Comparison of ENCODE assay signal across 27 cellular contexts in the genomic region with DNA sequence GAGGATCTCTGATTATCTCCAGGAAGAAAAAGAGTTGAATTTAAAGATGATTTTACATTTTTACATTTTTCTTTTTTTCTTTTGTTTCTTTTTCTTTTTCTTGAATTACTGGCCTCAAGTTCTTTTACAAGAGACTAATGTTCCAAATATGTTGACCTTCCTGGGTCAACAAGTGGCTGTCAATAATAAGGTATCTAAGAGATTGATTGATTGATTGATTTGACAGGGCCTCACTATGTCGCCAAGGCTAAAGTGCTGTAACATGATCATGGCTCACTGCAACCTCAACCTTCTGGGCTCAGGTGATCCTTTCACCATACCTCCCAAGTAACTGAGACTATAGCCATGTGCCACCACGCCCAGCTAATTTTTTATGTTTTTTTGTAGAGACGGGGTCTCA.
"Had no signal": no experiment of that assay in that cellular context is flagged by ENCODE, and none has a peak within 500 bp of the region (broad histone marks: within the 10 kb centered on the region; RNA-seq: fewer than 3 reads in every experiment).

No MANE protein-coding gene starts in this region.

- H3K36me3 ChIP-seq: stomach, suprapubic skin, thoracic aorta, thyroid gland, transverse colon, upper lobe of left lung, upper lobe of right lung, uterus, vagina had no signal

- ATAC-seq: stimulated activated effector memory CD8-positive, alpha-beta T cell treated with anti-CD3 and anti-CD28 coated beads, Interleukin-12 subunit alpha, Interleukin-12 subunit beta, amount 100 ng/mL, for 72 hours; stimulated activated memory B cell treated with anti-CD40 and anti-IgM and Interleukin-4, amounts not matched to agents 10 μg/mL and 1 μg/mL and 100 μg/mL, for 72 hours; stimulated activated naive B cell treated with anti-CD40 and anti-IgM and Interleukin-4, amounts not matched to agents 10 μg/mL and 1 μg/mL and 100 μg/mL, for 72 hours; stimulated activated naive CD8-positive, alpha-beta T cell treated with anti-CD3 and anti-CD28 coated beads, Interleukin-15, amount 100 ng/mL, for 72 hours; stimulated activated naive CD8-positive, alpha-beta T cell treated with anti-CD3 and anti-CD28 coated beads, Interleukin-15, Interleukin-2, amounts not matched to agents 100 U/mL and 50 U/mL, for 24 hours; upper lobe of right lung had no signal

- H3K27ac ChIP-seq: stomach, suprapubic skin, testis, thoracic aorta, thyroid gland, tibial artery, tibial nerve, transverse colon, upper lobe of left lung, upper lobe of right lung, uterus, vagina had no signal

- H3K4me3 ChIP-seq: stomach, suprapubic skin, testis, thoracic aorta, thyroid gland, tibial artery, tibial nerve, transverse colon, upper lobe of left lung, upper lobe of right lung, uterus, vagina had no signal

- FAIRE-seq: urothelium cell line had no signal

- H3K9me3 ChIP-seq: stomach, suprapubic skin, testis, thoracic aorta, thyroid gland, tibial artery, tibial nerve, transverse colon, upper lobe of left lung, upper lobe of right lung, uterus, vagina had no signal

- H3K27me3 ChIP-seq: stomach, suprapubic skin, testis, thyroid gland, tibial artery, tibial nerve, transverse colon, upper lobe of left lung, upper lobe of right lung, uterus, vagina had no signal

- H3K4me1 ChIP-seq: stomach, suprapubic skin, testis, tibial artery, tibial nerve, transverse colon, upper lobe of left lung, upper lobe of right lung, uterus, vagina had no signal

- DNase-seq: stimulated activated CD4-positive, alpha-beta T cell treated with anti-CD3 and anti-CD28 coated beads, Interleukin-2, amount 100 ng/mL, for 48 hours; stimulated activated CD4-positive, alpha-beta T cell treated with anti-CD3 and anti-CD28 coated beads, Interleukin-4, amount 100 ng/mL, for 1 hour; stimulated activated CD4-positive, alpha-beta T cell treated with anti-CD3 and anti-CD28 coated beads, Interleukin-4, amount 100 ng/mL, for 24 hours; stimulated activated CD4-positive, alpha-beta T cell treated with anti-CD3 and anti-CD28 coated beads, Interleukin-4, amount 100 ng/mL, for 4 hours; stimulated activated CD8-positive, alpha-beta memory T cell treated with anti-CD3 and anti-CD28 coated beads, Interleukin-4, amount 100 ng/mL, for 48 hours; stimulated activated naive B cell treated with anti-CD40 and anti-IgM and Interleukin-4, amounts not matched to agents 10 μg/mL and 1 μg/mL and 100 μg/mL, for 72 hours; stimulated activated naive CD4-positive, alpha-beta T cell; stimulated activated naive CD4-positive, alpha-beta T cell treated with Interleukin-2 at 50 U/mL for 16 hours; stimulated activated naive CD8-positive, alpha-beta T cell treated with anti-CD3 and anti-CD28 coated beads, Interleukin-15, amount 100 ng/mL, for 72 hours; stimulated activated naive CD8-positive, alpha-beta T cell treated with anti-CD3 and anti-CD28 coated beads, Interleukin-15, Interleukin-2, amounts not matched to agents 100 U/mL and 50 U/mL, for 24 hours; stomach; substantia nigra; testis; thyroid gland; tibial artery; transverse colon; trophoblast cell; upper lobe of left lung; upper lobe of right lung; uterus had no signal
